ENCODE assay signal across 20 cellular contexts in genomic region chr19:50790365-50790825, GRCh38. TPM values are rescaled to one million over a fixed set of nuclear protein-coding genes. Genes with fewer than 3 reads are reported as not detected.
"Had no signal": no experiment of that assay in that cellular context is flagged by ENCODE, and none has a peak within 500 bp of the region (broad histone marks: within the 10 kb centered on the region; RNA-seq: fewer than 3 reads in every experiment).

Gene ACP4 (plus strand): TSS chr19:50790415. CDS start chr19:50790415, 0 bp downstream.

- H3K4me3 Mint-ChIP-seq: activated CD8-positive, alpha-beta T cell treated with anti-CD3 and anti-CD28 coated beads for 36 hours; activated naive CD4-positive, alpha-beta T cell treated with anti-CD3 and anti-CD28 coated beads, Interleukin-2, amount 10 ng/mL, durations not matched to agents 7 days and 5 days; activated T-helper 17 cell treated with anti-CD3 and anti-CD28 coated beads, Interleukin-2, amount 50 U/mL, for 72 hours; endodermal cell had no signal

- H3K27me3 Mint-ChIP-seq: activated CD8-positive, alpha-beta T cell treated with anti-CD3 and anti-CD28 coated beads for 36 hours; activated T-helper 17 cell treated with anti-CD3 and anti-CD28 coated beads, Interleukin-2, amount 50 U/mL, for 72 hours had no signal

- H3K27ac Mint-ChIP-seq: activated CD8-positive, alpha-beta T cell treated with anti-CD3 and anti-CD28 coated beads for 36 hours; activated naive CD4-positive, alpha-beta T cell treated with anti-CD3 and anti-CD28 coated beads, Interleukin-2, amount 10 ng/mL, durations not matched to agents 7 days and 5 days; activated T-helper 17 cell treated with anti-CD3 and anti-CD28 coated beads, Interleukin-2, amount 50 U/mL, for 72 hours; endodermal cell had no signal

- DNase-seq: activated CD8-positive, alpha-beta memory T cell treated with anti-CD3 and anti-CD28 coated beads, Interleukin-2, amount 50 U/mL, for 4 hours; activated CD8-positive, alpha-beta T cell treated with anti-CD3 and anti-CD28 coated beads for 36 hours; activated naive CD4-positive, alpha-beta T cell treated with anti-CD3 and anti-CD28 coated beads, Interleukin-2, amount 10 ng/mL, durations not matched to agents 7 days and 5 days; endodermal cell; hypothalamus; kidney glomerular epithelial cell; stimulated activated CD4-positive, alpha-beta T cell treated with anti-CD3 and anti-CD28 coated beads, Interleukin-1b, Interleukin-23, amount 100 ng/mL, for 48 hours; stimulated activated naive CD8-positive, alpha-beta T cell treated with anti-CD3 and anti-CD28 coated beads, Interleukin-15, Interleukin-2, amounts not matched to agents 100 U/mL and 50 U/mL, for 24 hours; SW 1271 had no signal

- ATAC-seq: activated CD8-positive, alpha-beta T cell treated with anti-CD3 and anti-CD28 coated beads for 36 hours; activated T-helper 17 cell treated with anti-CD3 and anti-CD28 coated beads, Interleukin-2, amount 50 U/mL, for 72 hours; right cardiac atrium; stimulated activated naive CD8-positive, alpha-beta T cell treated with anti-CD3 and anti-CD28 coated beads, Interleukin-15, Interleukin-2, amounts not matched to agents 100 U/mL and 50 U/mL, for 24 hours had no signal

- H3K4me1 Mint-ChIP-seq: activated T-helper 17 cell treated with anti-CD3 and anti-CD28 coated beads, Interleukin-2, amount 50 U/mL, for 72 hours; endodermal cell had no signal

- H3K9me3 Mint-ChIP-seq: activated CD8-positive, alpha-beta T cell treated with anti-CD3 and anti-CD28 coated beads for 36 hours; activated naive CD4-positive, alpha-beta T cell treated with anti-CD3 and anti-CD28 coated beads, Interleukin-2, amount 10 ng/mL, durations not matched to agents 7 days and 5 days; activated T-helper 17 cell treated with anti-CD3 and anti-CD28 coated beads, Interleukin-2, amount 50 U/mL, for 72 hours; endodermal cell had no signal

RNA-seq across cellular contexts. Expression of gene ACP4, which starts in this region (rescaled TPM):
- total RNA-seq: activated CD8-positive, alpha-beta T cell treated with anti-CD3 and anti-CD28 coated beads for 36 hours; activated T-helper 17 cell treated with anti-CD3 and anti-CD28 coated beads, Interleukin-2, amount 50 U/mL, for 72 hours; chondrocyte; dermis microvascular lymphatic vessel endothelial cell; endodermal cell; glomerular endothelial cell; liver; mesenteric fat pad; myocyte; right cardiac atrium; temporal lobe; urinary bladder had no signal
- polyA plus RNA-seq: esophagus, right cardiac atrium, urinary bladder had no signal
